1 cellular context compared by ENCODE assay signal in the genomic region with DNA sequence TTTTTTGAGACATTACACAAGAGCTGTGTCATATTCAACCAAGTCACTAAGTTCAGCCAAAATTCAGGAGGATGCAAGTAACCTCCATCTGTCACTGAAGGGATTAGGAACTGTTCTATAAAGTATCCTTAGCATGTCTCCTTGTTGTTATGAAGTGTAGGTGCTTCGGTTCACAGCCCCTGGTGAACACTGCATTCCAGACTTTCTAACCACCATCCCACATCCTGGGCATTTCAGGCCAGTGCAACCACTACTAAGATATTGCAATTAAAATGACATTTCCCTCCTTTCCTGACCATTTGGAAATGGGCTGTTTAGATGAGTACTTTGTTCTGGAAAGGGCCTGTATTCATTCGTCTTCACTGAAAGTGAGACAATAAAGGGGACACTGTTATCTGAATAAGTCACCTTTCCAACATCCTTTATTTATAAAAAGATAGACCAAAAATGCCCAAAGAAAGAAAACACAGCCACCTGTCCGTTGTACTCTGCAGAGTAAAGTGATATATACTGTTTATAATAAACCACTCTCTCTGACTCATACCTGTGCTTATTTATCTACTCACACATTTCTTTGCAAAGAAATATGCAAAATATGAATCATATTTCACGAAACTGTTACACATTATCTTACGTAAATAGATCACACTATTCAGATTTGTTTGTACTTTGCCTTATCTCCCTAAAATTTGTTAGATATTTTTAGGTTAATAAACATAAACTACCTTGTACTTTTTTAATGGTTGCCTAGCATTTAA.
TF ChIP-seq lines count a peak whose summit lies in the region.

No MANE protein-coding gene starts in this region.

TF ChIP-seq in K562, 482 proteins besides CTCF, POLR2A, EP300 and RAD21:
- TF ChIP-seq RFX5 (IDR thresholded peaks at IDR 0.05; ENCODE audit: low read depth, low read length) (no peak), POLR2B (IDR thresholded peaks at IDR 0.05; ENCODE audit: low read depth, partially characterized antibody) (no peak), MCM2 (IDR thresholded peaks at IDR 0.05; ENCODE audit: low read depth) (no peak), ZNF75A (CRISPR knock-in tag; IDR thresholded peaks at IDR 0.05) (no peak), ZEB2 (IDR thresholded peaks at IDR 0.05) (no peak), RB1 (IDR thresholded peaks at IDR 0.05; ENCODE audit: low read depth) (no peak), BMI1 (IDR thresholded peaks at IDR 0.05; ENCODE audit: low read length) (no peak), HSF4 (CRISPR knock-in tag; IDR thresholded peaks at IDR 0.05; ENCODE audit: borderline replicate concordance) (no peak), GTF2A2 (tag; IDR thresholded peaks at IDR 0.05) (no peak), ZNF76 (CRISPR knock-in tag; IDR thresholded peaks at IDR 0.05; ENCODE audit: borderline replicate concordance) (no peak), NCOA6 (IDR thresholded peaks at IDR 0.05) (no peak), SLC30A9 (CRISPR knock-in tag; IDR thresholded peaks at IDR 0.05) (no peak), RBM25 (IDR thresholded peaks at IDR 0.05; ENCODE audit: low read depth, low read length, severe bottlenecking) (no peak), ZNF263 (CRISPR knock-in tag; IDR thresholded peaks at IDR 0.05; ENCODE audit: borderline replicate concordance) (no peak), CHD2 (IDR thresholded peaks at IDR 0.05; ENCODE audit: low read depth, low read length) (no peak), ZC3H8 (IDR thresholded peaks at IDR 0.05) (no peak)
